Comparison of ENCODE assay signal across 12 cellular contexts in genomic region chr1:30877205-30877912, GRCh38. TPM values are rescaled to one million over a fixed set of nuclear protein-coding genes. Genes with fewer than 3 reads are reported as not detected.
DNase-seq lines count a peak whose midpoint lies in the region; ATAC-seq, FAIRE-seq and TF ChIP-seq lines count a peak whose summit lies in the region.
"Had no signal": no experiment of that assay in that cellular context is flagged by ENCODE, and none has a peak within 500 bp of the region (broad histone marks: within the 10 kb centered on the region; RNA-seq: fewer than 3 reads in every experiment).

No MANE protein-coding gene starts in this region.

- peak; percentile 9 for FAIRE-seq in keratinocyte (lab: Jason Lieb, UNC)
- FAIRE-seq: HTR-8/SVneo had no signal

- H4K20me1 ChIP-seq in keratinocyte (ENCODE audit: control insufficient read depth, extremely low read depth, insufficient read depth, low read length): no peaks in the 10 kb centered on the region

- no peaks in the 10 kb centered on the region for H3K79me2 ChIP-seq in keratinocyte (ENCODE audit: control insufficient read depth, insufficient read depth, low read length)

- CTCF ChIA-PET in CD8-positive, alpha-beta memory T cell (lab: Charles Lee): no interaction called here

- no peaks in the 10 kb centered on the region for H3K9me3 Mint-ChIP-seq in chondrocyte (ENCODE audit: low read depth)
- no peaks in the 10 kb centered on the region for H3K9me3 Mint-ChIP-seq in CD8-positive, alpha-beta memory T cell
- H3K9me3 Mint-ChIP-seq: type B pancreatic cell had no signal

- H3K36me3 Mint-ChIP-seq in chondrocyte (ENCODE audit: low read depth): peaks cover 3% of the 10 kb centered on the region
- H3K36me3 Mint-ChIP-seq in CD8-positive, alpha-beta memory T cell: no peaks in the 10 kb centered on the region

- H2AFZ ChIP-seq in keratinocyte (ENCODE audit: control insufficient read depth, low read length): no peak overlapping the region

- peaks cover 27% of the 10 kb centered on the region for H3K4me1 Mint-ChIP-seq in chondrocyte (ENCODE audit: low read depth)
- H3K4me1 Mint-ChIP-seq in CD8-positive, alpha-beta memory T cell: peaks cover 0 to 2% (median 0%) of the 10 kb centered on the region in 3 donors

- peak; percentile 25 for DNase-seq in HPDE6-E6E7 (ENCODE audit: extremely low spot score)
- DNase-seq in chondrocyte (ENCODE audit: low spot score): no peak
- DNase-seq in keratinocyte (ENCODE audit: low read depth, low spot score): peak; percentile 21
- DNase-seq in substantia nigra (lab: John Stamatoyannopoulos, UW): peak in 38 of 49 donors; percentile 15 to 85 (median 50)
- DNase-seq in CD8-positive, alpha-beta memory T cell: no peak
- no peak for DNase-seq in WERI-Rb-1
- DNase-seq: activated CD8-positive, alpha-beta memory T cell treated with anti-CD3 and anti-CD28 coated beads, Interleukin-2, amount 50 U/mL, for 4 hours had no signal

- peak overlapping the region; percentile 48 for H3K4me2 ChIP-seq in keratinocyte (ENCODE audit: control insufficient read depth, extremely low read depth, insufficient read depth, low read depth, low read length)

- H3K4me3 ChIP-seq in keratinocyte (ENCODE audit: control insufficient read depth in 2 of 3, extremely low read depth in 1 of 3, insufficient read depth in 2 of 3, low read depth in 1 of 3, low read length in 3 of 3) (no peak overlapping the region), WERI-Rb-1 (ENCODE audit: low read depth, low read length) (no peak overlapping the region)
- no peak overlapping the region for H3K4me3 ChIP-seq in CD8-positive, alpha-beta memory T cell (ENCODE audit: low read length)

- H3K9me1 ChIP-seq in keratinocyte (ENCODE audit: control insufficient read depth, extremely low read depth, insufficient read depth, low read length): no peaks in the 10 kb centered on the region

- ATAC-seq in GM18498 (IDR thresholded peaks at IDR 0.05; ENCODE audit: unreplicated experiment) (no peak), SK-N-SH treated with all-trans-retinoic acid at 6 μM for 48 hours (no peak)
- ATAC-seq: esophagus mucosa had no signal

- H3K4me3 Mint-ChIP-seq in chondrocyte (ENCODE audit: unreplicated experiment): no peak overlapping the region
- no peak overlapping the region for H3K4me3 Mint-ChIP-seq in CD8-positive, alpha-beta memory T cell
- H3K4me3 Mint-ChIP-seq: type B pancreatic cell had no signal

- no peak overlapping the region for H3K9ac ChIP-seq in keratinocyte (ENCODE audit: control insufficient read depth, extremely low read depth, insufficient read depth, low read length)

- peaks cover 22% of the 10 kb centered on the region for H3K4me1 ChIP-seq in keratinocyte (ENCODE audit: control insufficient read depth, extremely low read depth, insufficient read depth, low read length)
- no peaks in the 10 kb centered on the region for H3K4me1 ChIP-seq in CD8-positive, alpha-beta memory T cell (ENCODE audit: insufficient read depth, low read length)

- H3K27ac ChIP-seq in keratinocyte (ENCODE audit: control insufficient read depth, insufficient read depth, low read length) (no peak overlapping the region), substantia nigra (ENCODE audit: low read depth, low read length, poor library complexity, severe bottlenecking) (peak overlapping the region; percentile 5), WERI-Rb-1 (no peak overlapping the region)
- no peak overlapping the region for H3K27ac ChIP-seq in CD8-positive, alpha-beta memory T cell (ENCODE audit: low read depth, low read length)

- H3K9me3 ChIP-seq in keratinocyte (ENCODE audit: control insufficient read depth, low read depth, low read length) (peaks cover 12% of the 10 kb centered on the region), WERI-Rb-1 (ENCODE audit: severe bottlenecking) (peaks cover 8% of the 10 kb centered on the region)
- no peaks in the 10 kb centered on the region for H3K9me3 ChIP-seq in CD8-positive, alpha-beta memory T cell (ENCODE audit: low read length)

- peak overlapping the region; percentile 22 for H3K27ac Mint-ChIP-seq in chondrocyte (ENCODE audit: unreplicated experiment)
- H3K27ac Mint-ChIP-seq in CD8-positive, alpha-beta memory T cell: peak overlapping the region in 1 of 8 donors; percentile 80
- H3K27ac Mint-ChIP-seq: type B pancreatic cell had no signal

- H3K27me3 ChIP-seq in keratinocyte (ENCODE audit: control insufficient read depth, extremely low read depth, insufficient read depth, low read length): no peaks in the 10 kb centered on the region
- H3K27me3 ChIP-seq in CD8-positive, alpha-beta memory T cell (ENCODE audit: insufficient read depth, low read length, poor library complexity, severe bottlenecking): no peaks in the 10 kb centered on the region
- no peaks in the 10 kb centered on the region for H3K27me3 ChIP-seq in WERI-Rb-1 (ENCODE audit: insufficient read depth, low read depth, severe bottlenecking)

- dilution Hi-C loops in keratinocyte (cut with MboI; ENCODE audit: extremely low pct_ligation_motif_present, low sequenced_read_pairs): no loop called here

- H3K36me3 ChIP-seq in keratinocyte (ENCODE audit: control insufficient read depth in 2 of 2, extremely low read depth in 1 of 2, insufficient read depth in 2 of 2, low read length in 2 of 2) (peaks cover 8 to 17% of the 10 kb centered on the region in 2 experiments), WERI-Rb-1 (peaks cover 16% of the 10 kb centered on the region)
- H3K36me3 ChIP-seq in CD8-positive, alpha-beta memory T cell (ENCODE audit: insufficient read depth, low read length): no peaks in the 10 kb centered on the region

- POLR2A ChIA-PET in CD8-positive, alpha-beta memory T cell (lab: Charles Lee): interaction anchor here (0.5 kb wide), 1 partner anchor 10 kb away, joined by 3 read pairs; no protein-coding TSS in a partner anchor

- peaks cover 3% of the 10 kb centered on the region for H3K27me3 Mint-ChIP-seq in chondrocyte (ENCODE audit: low read depth)
- peaks cover 20 to 62% of the 10 kb centered on the region in 2 donors for H3K27me3 Mint-ChIP-seq in CD8-positive, alpha-beta memory T cell
- H3K27me3 Mint-ChIP-seq: type B pancreatic cell had no signal

- TF ChIP-seq CTCF in chondrocyte (IDR thresholded peaks at IDR 0.05) (no peak), keratinocyte (optimal IDR thresholded peaks at IDR 0.05 in 1 of 3, IDR thresholded peaks at IDR 0.05 in 1 of 3, conservative IDR thresholded peaks at IDR 0.05 in 1 of 3; ENCODE audit: extremely low read depth in 1 of 3, insufficient read depth in 2 of 3, low read length in 3 of 3) (no peak), WERI-Rb-1 (IDR thresholded peaks at IDR 0.05; ENCODE audit: low read depth, low read length) (no peak)

TF ChIP-seq in SK-N-SH treated with all-trans-retinoic acid at 6 μM for 48 hours, 23 proteins besides CTCF, POLR2A, EP300 and RAD21 (continues in another document):
- TF ChIP-seq BACH2 (CRISPR knock-in tag; IDR thresholded peaks at IDR 0.05; ENCODE audit: borderline replicate concordance): no peak
- no peak for TF ChIP-seq CSDC2 (CRISPR knock-in tag; IDR thresholded peaks at IDR 0.05)
- TF ChIP-seq ZNF70 (CRISPR knock-in tag; IDR thresholded peaks at IDR 0.05): no peak
- TF ChIP-seq ISL1 (CRISPR knock-in tag; IDR thresholded peaks at IDR 0.05): no peak
- no peak for TF ChIP-seq ESRRG (CRISPR knock-in tag; IDR thresholded peaks at IDR 0.05)
- TF ChIP-seq ZNF8 (CRISPR knock-in tag; IDR thresholded peaks at IDR 0.05): no peak
- no peak for TF ChIP-seq ZFP3 (CRISPR knock-in tag; IDR thresholded peaks at IDR 0.05)
- no peak for TF ChIP-seq RARB (CRISPR knock-in tag; IDR thresholded peaks at IDR 0.05)
- no peak for TF ChIP-seq TOX (CRISPR knock-in tag; IDR thresholded peaks at IDR 0.05; ENCODE audit: borderline replicate concordance)
- TF ChIP-seq PATZ1 (CRISPR knock-in tag; IDR thresholded peaks at IDR 0.05; ENCODE audit: borderline replicate concordance): no peak
- TF ChIP-seq OSR1 (CRISPR knock-in tag; IDR thresholded peaks at IDR 0.05): no peak

RNA-seq across cellular contexts. Expression of gene SDC3, which starts 31.2 kb away (rescaled TPM):
- total RNA-seq in chondrocyte: 46.8 to 69.3 TPM (median 47.3 TPM) in 3 replicates
- 5.6 to 14.5 TPM (median 8.8 TPM) in 3 replicates for polyA plus RNA-seq in keratinocyte
- 2.3 TPM for polyA plus RNA-seq in keratinocyte (2011; ENCODE audit: low read depth)
- 6.1 and 13.2 TPM in 2 replicates for polyA plus RNA-seq in keratinocyte (2011; cell fraction: cytosol; rRNA removed)
- 27.7 and 44.1 TPM in 2 replicates for polyA plus RNA-seq in keratinocyte (2011; cell fraction: nucleus; rRNA removed)
- 8.0 and 27.2 TPM in 2 replicates for polyA plus RNA-seq in keratinocyte (2012; ENCODE audit: low replicate concordance)
- polyA minus RNA-seq in keratinocyte: 12.1 to 36.1 TPM (median 15.5 TPM) in 3 replicates
- polyA minus RNA-seq in keratinocyte (2011; cell fraction: cytosol; rRNA and poly(A)+ RNA removed): 26.5 TPM
- 52.3 and 57.6 TPM in 2 replicates for polyA minus RNA-seq in keratinocyte (2011; cell fraction: nucleus; rRNA and poly(A)+ RNA removed)
- total RNA-seq in CD8-positive, alpha-beta memory T cell: under 1 TPM; 0.44 TPM
- polyA plus RNA-seq in CD8-positive, alpha-beta memory T cell: not detected

Comparison
In these comparisons a context has a peak if more than half of its experiments do, and no peak if none do; other contexts are left out.
1. DNase-seq: peak in HPDE6-E6E7 (single experiment), keratinocyte (single experiment) and substantia nigra (38 of 49); none in chondrocyte (single experiment), CD8-positive, alpha-beta memory T cell (0 of 5) and WERI-Rb-1 (single experiment).
2. RNA of gene SDC3, which starts 31.2 kb away (total RNA-seq): 46.8 to 69.3 TPM in chondrocyte; 0.44 TPM in CD8-positive, alpha-beta memory T cell; every median in the first group is over 10 times any median in the second.